In the genomic region with DNA sequence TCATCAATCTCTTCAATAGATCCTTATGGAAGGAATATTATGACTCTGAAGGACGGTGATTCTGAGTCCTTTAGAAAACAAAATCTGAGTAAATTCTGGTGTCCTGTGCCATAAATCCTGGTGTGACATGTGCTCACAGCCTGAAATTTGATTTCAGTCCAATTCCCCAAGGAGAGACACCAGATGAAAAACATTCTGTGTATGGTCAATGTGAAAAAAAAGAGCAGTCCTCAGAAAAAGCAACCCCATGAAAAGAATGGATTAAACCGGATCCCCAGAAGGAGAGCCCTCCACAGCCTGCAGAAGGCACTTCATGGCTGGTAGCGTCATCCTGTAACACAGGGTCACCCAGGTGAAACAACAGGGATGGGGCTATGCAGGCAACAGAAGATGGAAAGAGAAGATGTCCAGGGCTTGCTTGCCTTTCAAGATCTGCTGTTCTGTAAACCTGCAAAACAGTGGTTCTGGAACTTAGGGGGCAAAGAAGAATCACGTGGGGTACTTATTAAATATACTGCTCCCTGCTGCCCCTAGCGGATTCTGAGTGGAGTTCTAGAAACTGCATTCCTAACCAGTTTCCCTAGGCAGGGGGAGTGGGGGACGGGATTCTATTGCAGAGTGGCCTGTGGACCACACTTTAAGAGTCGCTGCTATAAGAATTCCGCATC, we compare ENCODE assay signal across 8 cellular contexts.
DNase-seq lines count a peak whose midpoint lies in the region; ATAC-seq, FAIRE-seq and TF ChIP-seq lines count a peak whose summit lies in the region.

No MANE protein-coding gene starts in this region.

- H3K4me2 ChIP-seq in GM23338 = peak overlapping the region; percentile 69

- H3K27ac ChIP-seq in GM23338 (ENCODE audit: low read depth) (0 out of 2 replicates have a peak overlapping the region, but pooled peaks have one; percentile 52), pancreas (no peak overlapping the region)

- H3K9me3 ChIP-seq in pancreas = no peaks in the 10 kb centered on the region

- H3K79me2 ChIP-seq in GM23338 (replicated peaks; ENCODE audit: insufficient read depth) = no peaks in the 10 kb centered on the region

- H3K36me3 Mint-ChIP-seq in GM23338 (ENCODE audit: low read depth) (peaks cover 11% of the 10 kb centered on the region; the same call in 2 of the 3 replicates), glutamatergic neuron (ENCODE audit: unreplicated experiment) (peaks cover 9% of the 10 kb centered on the region)
- H3K36me3 Mint-ChIP-seq in activated CD8-positive, alpha-beta memory T cell treated with anti-CD3 and anti-CD28 coated beads, Interleukin-2, amount 10 ng/mL, durations not matched to agents 7 days and 5 days = no peaks in the 10 kb centered on the region

- H4K20me1 ChIP-seq in GM23338 (replicated peaks; ENCODE audit: insufficient read depth) = no peaks in the 10 kb centered on the region; the same call in 1 of the 2 replicates

- H3K9me3 Mint-ChIP-seq in GM23338 (peaks cover 17% of the 10 kb centered on the region), glutamatergic neuron (ENCODE audit: unreplicated experiment) (peaks cover 2% of the 10 kb centered on the region)
- H3K9me3 Mint-ChIP-seq in activated CD8-positive, alpha-beta memory T cell treated with anti-CD3 and anti-CD28 coated beads, Interleukin-2, amount 10 ng/mL, durations not matched to agents 7 days and 5 days (ENCODE audit: low read depth) = peaks cover 4% of the 10 kb centered on the region

- TF ChIP-seq CTCF in GM10266 (IDR thresholded peaks at IDR 0.05; ENCODE audit: control insufficient read depth, insufficient read depth, low read depth, missing control alignments) (peak; percentile 45), GM23338 (conservative IDR thresholded peaks at IDR 0.05; ENCODE audit: low read depth in 2 of 2) (peak; percentile 65 to 78), glutamatergic neuron (IDR thresholded peaks at IDR 0.05; ENCODE audit: partially characterized antibody, unreplicated experiment) (peak; percentile 78), pancreas (IDR thresholded peaks at IDR 0.05) (peak; percentile 21 to 55 (median 33))

- H3F3A ChIP-seq in GM23338 (replicated peaks; ENCODE audit: low read depth) = no peaks in the 10 kb centered on the region

- no peak overlapping the region; the same call in 1 of the 2 replicates for H2AFZ ChIP-seq in GM23338

- CTCF ChIA-PET in activated CD8-positive, alpha-beta memory T cell treated with anti-CD3 and anti-CD28 coated beads, Interleukin-2, amount 10 ng/mL, durations not matched to agents 7 days and 5 days (lab: Charles Lee) = interaction anchor here (1.0 to 1.1 kb wide), 2 partner anchors 11 to 21 kb away, joined by 3 read pairs; no protein-coding TSS in a partner anchor

- intact Hi-C loops in pancreas (cut with DNase I) = no loop called here

- peak; percentile 98 for ATAC-seq in GM23338
- peak; percentile 33 for ATAC-seq in activated CD8-positive, alpha-beta memory T cell treated with anti-CD3 and anti-CD28 coated beads, Interleukin-2, amount 10 ng/mL, durations not matched to agents 7 days and 5 days
- ATAC-seq in pancreas = peak; percentile 80 to 88 (median 85)

- no peaks in the 10 kb centered on the region; the same call in 1 of the 2 replicates for H3K9me2 ChIP-seq in GM23338 (ENCODE audit: insufficient read depth)

- FAIRE-seq in pancreas (lab: Jason Lieb, UNC) = no peak

- H3K4me3 Mint-ChIP-seq in GM23338 (peak overlapping the region; percentile 53), glutamatergic neuron (ENCODE audit: unreplicated experiment) (peak overlapping the region; percentile 26)
- no peak overlapping the region for H3K4me3 Mint-ChIP-seq in activated CD8-positive, alpha-beta memory T cell treated with anti-CD3 and anti-CD28 coated beads, Interleukin-2, amount 10 ng/mL, durations not matched to agents 7 days and 5 days

- H3K27me3 ChIP-seq in GM23338 (ENCODE audit: insufficient read depth) (no peaks in the 10 kb centered on the region), pancreas (no peaks in the 10 kb centered on the region)

- 31 to 39% methylated on average over 8 of the region's 8 CpGs for WGBS in pancreas, 2 donors

- H3K4me1 Mint-ChIP-seq in GM23338 (peaks cover 17% of the 10 kb centered on the region), glutamatergic neuron (ENCODE audit: low read depth, unreplicated experiment) (peaks cover 13% of the 10 kb centered on the region)
- H3K4me1 Mint-ChIP-seq in activated CD8-positive, alpha-beta memory T cell treated with anti-CD3 and anti-CD28 coated beads, Interleukin-2, amount 10 ng/mL, durations not matched to agents 7 days and 5 days = no peaks in the 10 kb centered on the region

- DNase-seq in GM10266 (ENCODE audit: extremely low spot score) = peak; percentile 38
- DNase-seq in GM23338 (ENCODE audit: low spot score) = peak; percentile 95
- peak; percentile 33 for DNase-seq in MV-4-11 (lab: John Stamatoyannopoulos, UW)
- peak; percentile 41 for DNase-seq in activated CD8-positive, alpha-beta memory T cell treated with anti-CD3 and anti-CD28 coated beads, Interleukin-2, amount 10 ng/mL, durations not matched to agents 7 days and 5 days
- peak; percentile 37 for DNase-seq in glutamatergic neuron
- DNase-seq in pancreas = peak in 3 of 6 donors; percentile 13 to 22 (median 17)
- DNase-seq in NCI-H345 treated with DMSO at 0.1 percent for 48 hours (lab: John Stamatoyannopoulos, UW; ENCODE audit: unreplicated experiment) = no peak
- no peak for DNase-seq in DMS153 treated with DMSO at 0.1 percent for 48 hours (lab: John Stamatoyannopoulos, UW; ENCODE audit: unreplicated experiment)

- peak overlapping the region; percentile 46; the same call in 1 of the 2 replicates for H3K27ac Mint-ChIP-seq in GM23338
- H3K27ac Mint-ChIP-seq in activated CD8-positive, alpha-beta memory T cell treated with anti-CD3 and anti-CD28 coated beads, Interleukin-2, amount 10 ng/mL, durations not matched to agents 7 days and 5 days = no peak overlapping the region
- no peak overlapping the region for H3K27ac Mint-ChIP-seq in glutamatergic neuron (ENCODE audit: unreplicated experiment)

- H3K4me1 ChIP-seq in GM23338 (ENCODE audit: insufficient read depth) (peaks cover 9% of the 10 kb centered on the region), pancreas (no peaks in the 10 kb centered on the region)

- H3K27me3 Mint-ChIP-seq in GM23338 (ENCODE audit: insufficient read depth, low read depth, poor library complexity) (no peaks in the 10 kb centered on the region), glutamatergic neuron (ENCODE audit: unreplicated experiment) (no peaks in the 10 kb centered on the region)
- peaks cover 4% of the 10 kb centered on the region for H3K27me3 Mint-ChIP-seq in activated CD8-positive, alpha-beta memory T cell treated with anti-CD3 and anti-CD28 coated beads, Interleukin-2, amount 10 ng/mL, durations not matched to agents 7 days and 5 days

- peaks cover 11% of the 10 kb centered on the region; the same call in 1 of the 2 replicates for H3K36me3 ChIP-seq in GM23338 (ENCODE audit: insufficient read depth)
- no peaks in the 10 kb centered on the region for H3K36me3 ChIP-seq in pancreas

- peak overlapping the region; percentile 38 for H3K4me3 ChIP-seq in GM23338
- peak overlapping the region in 2 of 4 donors; percentile 3 to 12 for H3K4me3 ChIP-seq in pancreas

TF ChIP-seq in GM23338, 12 proteins besides CTCF, POLR2A, EP300 and RAD21 (continues in another document):
- TF ChIP-seq JUNB (IDR thresholded peaks at IDR 0.05; ENCODE audit: unreplicated experiment) (no peak), EZH2 (IDR thresholded peaks at IDR 0.05; ENCODE audit: low read depth, unreplicated experiment) (no peak)
- TF ChIP-seq, protein P1, sequence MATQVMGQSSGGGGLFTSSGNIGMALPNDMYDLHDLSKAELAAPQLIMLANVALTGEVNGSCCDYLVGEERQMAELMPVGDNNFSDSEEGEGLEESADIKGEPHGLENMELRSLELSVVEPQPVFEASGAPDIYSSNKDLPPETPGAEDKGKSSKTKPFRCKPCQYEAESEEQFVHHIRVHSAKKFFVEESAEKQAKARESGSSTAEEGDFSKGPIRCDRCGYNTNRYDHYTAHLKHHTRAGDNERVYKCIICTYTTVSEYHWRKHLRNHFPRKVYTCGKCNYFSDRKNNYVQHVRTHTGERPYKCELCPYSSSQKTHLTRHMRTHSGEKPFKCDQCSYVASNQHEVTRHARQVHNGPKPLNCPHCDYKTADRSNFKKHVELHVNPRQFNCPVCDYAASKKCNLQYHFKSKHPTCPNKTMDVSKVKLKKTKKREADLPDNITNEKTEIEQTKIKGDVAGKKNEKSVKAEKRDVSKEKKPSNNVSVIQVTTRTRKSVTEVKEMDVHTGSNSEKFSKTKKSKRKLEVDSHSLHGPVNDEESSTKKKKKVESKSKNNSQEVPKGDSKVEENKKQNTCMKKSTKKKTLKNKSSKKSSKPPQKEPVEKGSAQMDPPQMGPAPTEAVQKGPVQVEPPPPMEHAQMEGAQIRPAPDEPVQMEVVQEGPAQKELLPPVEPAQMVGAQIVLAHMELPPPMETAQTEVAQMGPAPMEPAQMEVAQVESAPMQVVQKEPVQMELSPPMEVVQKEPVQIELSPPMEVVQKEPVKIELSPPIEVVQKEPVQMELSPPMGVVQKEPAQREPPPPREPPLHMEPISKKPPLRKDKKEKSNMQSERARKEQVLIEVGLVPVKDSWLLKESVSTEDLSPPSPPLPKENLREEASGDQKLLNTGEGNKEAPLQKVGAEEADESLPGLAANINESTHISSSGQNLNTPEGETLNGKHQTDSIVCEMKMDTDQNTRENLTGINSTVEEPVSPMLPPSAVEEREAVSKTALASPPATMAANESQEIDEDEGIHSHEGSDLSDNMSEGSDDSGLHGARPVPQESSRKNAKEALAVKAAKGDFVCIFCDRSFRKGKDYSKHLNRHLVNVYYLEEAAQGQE (IDR thresholded peaks at IDR 0.05; ENCODE audit: unreplicated experiment) = no peak
- TF ChIP-seq, protein P2, sequence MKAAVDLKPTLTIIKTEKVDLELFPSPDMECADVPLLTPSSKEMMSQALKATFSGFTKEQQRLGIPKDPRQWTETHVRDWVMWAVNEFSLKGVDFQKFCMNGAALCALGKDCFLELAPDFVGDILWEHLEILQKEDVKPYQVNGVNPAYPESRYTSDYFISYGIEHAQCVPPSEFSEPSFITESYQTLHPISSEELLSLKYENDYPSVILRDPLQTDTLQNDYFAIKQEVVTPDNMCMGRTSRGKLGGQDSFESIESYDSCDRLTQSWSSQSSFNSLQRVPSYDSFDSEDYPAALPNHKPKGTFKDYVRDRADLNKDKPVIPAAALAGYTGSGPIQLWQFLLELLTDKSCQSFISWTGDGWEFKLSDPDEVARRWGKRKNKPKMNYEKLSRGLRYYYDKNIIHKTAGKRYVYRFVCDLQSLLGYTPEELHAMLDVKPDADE (IDR thresholded peaks at IDR 0.05) = no peak

Comparison
In these comparisons a context has a peak if more than half of its experiments do, and no peak if none do; other contexts are left out.
1. DNase-seq: peak in GM10266 (single experiment), GM23338 (single experiment), MV-4-11 (single experiment), activated CD8-positive, alpha-beta memory T cell treated with anti-CD3 and anti-CD28 coated beads, Interleukin-2, amount 10 ng/mL, durations not matched to agents 7 days and 5 days (single experiment) and glutamatergic neuron (single experiment); none in NCI-H345 treated with DMSO at 0.1 percent for 48 hours (single experiment) and DMS153 treated with DMSO at 0.1 percent for 48 hours (single experiment).
2. ATAC-seq: peak in every context shown above with its lines; median percentile 98 in GM23338; 85 in pancreas; 33 in activated CD8-positive, alpha-beta memory T cell treated with anti-CD3 and anti-CD28 coated beads, Interleukin-2, amount 10 ng/mL, durations not matched to agents 7 days and 5 days.
3. Peak in every context shown above with its lines, with median percentiles within 50 percentile points of each other: CTCF ChIP-seq.